In the genomic region with DNA sequence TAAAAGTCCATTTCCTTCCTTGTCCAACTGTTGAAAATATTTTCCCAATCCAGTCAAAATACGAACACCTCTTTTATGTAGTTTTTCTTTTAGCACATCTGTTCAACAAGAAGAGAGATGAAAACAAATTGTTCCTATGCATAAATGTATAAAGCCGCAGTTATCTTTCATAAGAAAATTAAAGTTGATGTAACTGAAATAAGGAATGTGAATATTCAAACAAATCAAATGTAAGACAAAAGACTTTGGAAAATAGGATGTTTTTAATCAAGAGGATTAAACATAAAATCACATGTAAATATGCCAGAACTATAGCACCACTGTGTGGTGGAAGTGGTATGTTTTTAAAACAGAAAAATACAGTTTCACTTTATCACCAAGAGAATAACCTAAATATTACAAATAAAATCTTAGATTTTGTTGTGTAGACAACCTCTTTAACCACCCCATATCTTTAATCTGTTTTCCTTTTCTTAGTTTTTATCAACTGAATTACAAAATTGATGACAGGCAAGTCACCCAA, we compare ENCODE assay signal across 10 cellular contexts. TPM values are rescaled to one million over a fixed set of nuclear protein-coding genes. Genes with fewer than 3 reads are reported as not detected.
A peak's percentile ranks its signal among the peaks of the same experiment; 100 is the strongest.
DNase-seq lines count a peak whose midpoint lies in the region; ATAC-seq and TF ChIP-seq lines count a peak whose summit lies in the region.
"Had no signal": no experiment of that assay in that cellular context is flagged by ENCODE, and none has a peak within 500 bp of the region (broad histone marks: within the 10 kb centered on the region; RNA-seq: fewer than 3 reads in every experiment).

No MANE protein-coding gene starts in this region.

- peaks cover 5% of the 10 kb centered on the region for H3K4me1 ChIP-seq in HEK293 (ENCODE audit: control insufficient read depth, insufficient read depth, low read length)

- no peak overlapping the region for H3K4me3 ChIP-seq in HEK293 (ENCODE audit: low read depth, low read length)

- DNase-seq in ACHN (peak; percentile 53), SW480 (ENCODE audit: low spot score) (peak; percentile 16), glomerular visceral epithelial cell (ENCODE audit: extremely low spot score) (peak; percentile 13), NCI-H1092 treated with DMSO at 0.1 percent for 48 hours (lab: John Stamatoyannopoulos, UW) (no peak), left colon (no peak)
- DNase-seq in stimulated activated naive CD8-positive, alpha-beta T cell treated with anti-CD3 and anti-CD28 coated beads, Interleukin-15, Interleukin-2, amounts not matched to agents 100 U/mL and 50 U/mL, for 24 hours: no peak
- DNase-seq: activated CD8-positive, alpha-beta memory T cell treated with anti-CD3 and anti-CD28 coated beads, Interleukin-2, amount 50 U/mL, for 4 hours; DMS79 had no signal

- TF ChIP-seq CTCF in HEK293 (tag by site-specific recombination; IDR thresholded peaks at IDR 0.05): no peak

- no peaks in the 10 kb centered on the region for H3K36me3 ChIP-seq in HEK293 (ENCODE audit: control insufficient read depth in 2 of 2, insufficient read depth in 1 of 2, low read length in 2 of 2)

- no peak for ATAC-seq in stimulated activated naive CD8-positive, alpha-beta T cell treated with anti-CD3 and anti-CD28 coated beads, Interleukin-15, Interleukin-2, amounts not matched to agents 100 U/mL and 50 U/mL, for 24 hours
- ATAC-seq in left colon: no peak
- no peak for ATAC-seq in HG02642 (IDR thresholded peaks at IDR 0.05; ENCODE audit: poor library complexity, unreplicated experiment)

- intact Hi-C loops in left colon (cut with DNase I, micrococcal nuclease): no loop called here

- no peaks in the 10 kb centered on the region for H3K9me3 ChIP-seq in HEK293 (ENCODE audit: control insufficient read depth, insufficient read depth, low read depth, low read length)

- H3K27ac ChIP-seq in HEK293 (ENCODE audit: extremely low read depth, low read depth, low read length): no peak overlapping the region

- POLR2A ChIA-PET in HEK293 (lab: Yijun Ruan, JAX): no interaction called here

- CTCF ChIA-PET in HEK293 (lab: Yijun Ruan, JAX): interaction anchor here (0.9 to 1.3 kb wide), 4 partner anchors 9 to 603 kb away, joined by 3 to 7 read pairs (median 4); no protein-coding TSS in a partner anchor

- in situ Hi-C loops in ACHN (cut with HindIII; ENCODE audit: low pct_ligation_motif_present, low pct_unique_long_range_greater_than_20kb, low sequenced_read_pairs): no loop called here

TF ChIP-seq in HEK293, 187 proteins besides CTCF, POLR2A, EP300 and RAD21:
- TF ChIP-seq, protein P1, sequence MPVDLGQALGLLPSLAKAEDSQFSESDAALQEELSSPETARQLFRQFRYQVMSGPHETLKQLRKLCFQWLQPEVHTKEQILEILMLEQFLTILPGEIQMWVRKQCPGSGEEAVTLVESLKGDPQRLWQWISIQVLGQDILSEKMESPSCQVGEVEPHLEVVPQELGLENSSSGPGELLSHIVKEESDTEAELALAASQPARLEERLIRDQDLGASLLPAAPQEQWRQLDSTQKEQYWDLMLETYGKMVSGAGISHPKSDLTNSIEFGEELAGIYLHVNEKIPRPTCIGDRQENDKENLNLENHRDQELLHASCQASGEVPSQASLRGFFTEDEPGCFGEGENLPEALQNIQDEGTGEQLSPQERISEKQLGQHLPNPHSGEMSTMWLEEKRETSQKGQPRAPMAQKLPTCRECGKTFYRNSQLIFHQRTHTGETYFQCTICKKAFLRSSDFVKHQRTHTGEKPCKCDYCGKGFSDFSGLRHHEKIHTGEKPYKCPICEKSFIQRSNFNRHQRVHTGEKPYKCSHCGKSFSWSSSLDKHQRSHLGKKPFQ (tag by site-specific recombination; IDR thresholded peaks at IDR 0.05): no peak
- TF ChIP-seq ZNF654 (tag by site-specific recombination; IDR thresholded peaks at IDR 0.05; ENCODE audit: low read depth): peak; percentile 38

RNA-seq across cellular contexts. Expression of gene CAPS2, which starts 40.4 kb away (rescaled TPM):
- 1 to 10 TPM; 5.6 to 5.9 TPM for total RNA-seq in left colon

RNA-seq across cellular contexts. Expression of gene GLIPR1L1, which starts 44.7 kb away (rescaled TPM):
- not detected for total RNA-seq in left colon

Comparison
In these comparisons a context has a peak if more than half of its experiments do, and no peak if none do; other contexts are left out.
1. DNase-seq: peak in ACHN (single experiment), SW480 (single experiment) and glomerular visceral epithelial cell (single experiment); none in NCI-H1092 treated with DMSO at 0.1 percent for 48 hours (single experiment), stimulated activated naive CD8-positive, alpha-beta T cell treated with anti-CD3 and anti-CD28 coated beads, Interleukin-15, Interleukin-2, amounts not matched to agents 100 U/mL and 50 U/mL, for 24 hours (single experiment) and left colon (0 of 2).